Comparison of ENCODE assay signal across 1 cellular context in the genomic region with DNA sequence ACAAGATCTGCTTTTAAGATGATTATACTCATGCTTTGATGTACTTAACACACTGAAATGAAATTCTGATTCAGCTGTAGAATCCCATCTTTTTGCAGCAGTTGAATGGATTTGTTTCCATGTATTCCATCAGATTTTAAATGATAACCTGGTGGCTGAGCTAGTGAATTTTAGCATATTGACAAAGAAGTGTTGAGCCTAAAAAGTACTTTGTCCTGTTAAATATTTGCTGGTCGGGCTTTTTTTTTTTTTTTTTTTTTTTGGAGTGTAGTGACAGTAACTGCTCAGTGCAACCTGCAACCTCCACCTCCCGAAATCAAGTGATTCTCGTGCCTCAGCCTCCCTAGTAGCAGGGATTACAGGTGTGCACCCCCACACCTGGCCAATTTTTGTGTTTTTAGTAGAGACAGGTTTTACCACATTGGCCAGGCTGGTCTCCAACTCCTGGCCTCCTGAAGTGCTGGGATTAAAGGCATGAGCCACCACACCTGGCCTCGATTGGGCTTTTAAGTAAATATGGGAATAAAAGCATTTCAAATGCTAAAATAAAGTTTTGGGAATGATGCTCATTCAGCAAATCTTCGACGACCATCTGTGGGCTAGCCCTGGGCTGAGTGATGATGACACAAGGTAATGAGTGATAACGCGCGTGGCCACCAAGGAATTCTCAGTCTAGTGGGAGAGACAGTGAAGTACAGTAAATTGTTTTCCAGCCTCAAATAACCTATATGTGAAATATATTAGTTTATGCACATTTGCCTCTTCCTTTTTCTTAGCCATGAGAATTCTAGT.
TF ChIP-seq lines count a peak whose summit lies in the region.

No MANE protein-coding gene starts in this region.

TF ChIP-seq in GM23338, 12 proteins besides CTCF, POLR2A, EP300 and RAD21 (continued from another document):
- TF ChIP-seq, protein P1, sequence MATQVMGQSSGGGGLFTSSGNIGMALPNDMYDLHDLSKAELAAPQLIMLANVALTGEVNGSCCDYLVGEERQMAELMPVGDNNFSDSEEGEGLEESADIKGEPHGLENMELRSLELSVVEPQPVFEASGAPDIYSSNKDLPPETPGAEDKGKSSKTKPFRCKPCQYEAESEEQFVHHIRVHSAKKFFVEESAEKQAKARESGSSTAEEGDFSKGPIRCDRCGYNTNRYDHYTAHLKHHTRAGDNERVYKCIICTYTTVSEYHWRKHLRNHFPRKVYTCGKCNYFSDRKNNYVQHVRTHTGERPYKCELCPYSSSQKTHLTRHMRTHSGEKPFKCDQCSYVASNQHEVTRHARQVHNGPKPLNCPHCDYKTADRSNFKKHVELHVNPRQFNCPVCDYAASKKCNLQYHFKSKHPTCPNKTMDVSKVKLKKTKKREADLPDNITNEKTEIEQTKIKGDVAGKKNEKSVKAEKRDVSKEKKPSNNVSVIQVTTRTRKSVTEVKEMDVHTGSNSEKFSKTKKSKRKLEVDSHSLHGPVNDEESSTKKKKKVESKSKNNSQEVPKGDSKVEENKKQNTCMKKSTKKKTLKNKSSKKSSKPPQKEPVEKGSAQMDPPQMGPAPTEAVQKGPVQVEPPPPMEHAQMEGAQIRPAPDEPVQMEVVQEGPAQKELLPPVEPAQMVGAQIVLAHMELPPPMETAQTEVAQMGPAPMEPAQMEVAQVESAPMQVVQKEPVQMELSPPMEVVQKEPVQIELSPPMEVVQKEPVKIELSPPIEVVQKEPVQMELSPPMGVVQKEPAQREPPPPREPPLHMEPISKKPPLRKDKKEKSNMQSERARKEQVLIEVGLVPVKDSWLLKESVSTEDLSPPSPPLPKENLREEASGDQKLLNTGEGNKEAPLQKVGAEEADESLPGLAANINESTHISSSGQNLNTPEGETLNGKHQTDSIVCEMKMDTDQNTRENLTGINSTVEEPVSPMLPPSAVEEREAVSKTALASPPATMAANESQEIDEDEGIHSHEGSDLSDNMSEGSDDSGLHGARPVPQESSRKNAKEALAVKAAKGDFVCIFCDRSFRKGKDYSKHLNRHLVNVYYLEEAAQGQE (IDR thresholded peaks at IDR 0.05; ENCODE audit: unreplicated experiment): no peak
- no peak for TF ChIP-seq EZH2phosphoT487 (IDR thresholded peaks at IDR 0.05; ENCODE audit: unreplicated experiment)
- no peak for TF ChIP-seq POLR2AphosphoS5 (IDR thresholded peaks at IDR 0.05; ENCODE audit: low read depth)
- TF ChIP-seq NANOG (IDR thresholded peaks at IDR 0.05; ENCODE audit: borderline replicate concordance): no peak
- TF ChIP-seq ZNF114 (CRISPR knock-in tag; IDR thresholded peaks at IDR 0.05): no peak
- TF ChIP-seq STAT1 (IDR thresholded peaks at IDR 0.05; ENCODE audit: unreplicated experiment): no peak
- TF ChIP-seq, protein P2, sequence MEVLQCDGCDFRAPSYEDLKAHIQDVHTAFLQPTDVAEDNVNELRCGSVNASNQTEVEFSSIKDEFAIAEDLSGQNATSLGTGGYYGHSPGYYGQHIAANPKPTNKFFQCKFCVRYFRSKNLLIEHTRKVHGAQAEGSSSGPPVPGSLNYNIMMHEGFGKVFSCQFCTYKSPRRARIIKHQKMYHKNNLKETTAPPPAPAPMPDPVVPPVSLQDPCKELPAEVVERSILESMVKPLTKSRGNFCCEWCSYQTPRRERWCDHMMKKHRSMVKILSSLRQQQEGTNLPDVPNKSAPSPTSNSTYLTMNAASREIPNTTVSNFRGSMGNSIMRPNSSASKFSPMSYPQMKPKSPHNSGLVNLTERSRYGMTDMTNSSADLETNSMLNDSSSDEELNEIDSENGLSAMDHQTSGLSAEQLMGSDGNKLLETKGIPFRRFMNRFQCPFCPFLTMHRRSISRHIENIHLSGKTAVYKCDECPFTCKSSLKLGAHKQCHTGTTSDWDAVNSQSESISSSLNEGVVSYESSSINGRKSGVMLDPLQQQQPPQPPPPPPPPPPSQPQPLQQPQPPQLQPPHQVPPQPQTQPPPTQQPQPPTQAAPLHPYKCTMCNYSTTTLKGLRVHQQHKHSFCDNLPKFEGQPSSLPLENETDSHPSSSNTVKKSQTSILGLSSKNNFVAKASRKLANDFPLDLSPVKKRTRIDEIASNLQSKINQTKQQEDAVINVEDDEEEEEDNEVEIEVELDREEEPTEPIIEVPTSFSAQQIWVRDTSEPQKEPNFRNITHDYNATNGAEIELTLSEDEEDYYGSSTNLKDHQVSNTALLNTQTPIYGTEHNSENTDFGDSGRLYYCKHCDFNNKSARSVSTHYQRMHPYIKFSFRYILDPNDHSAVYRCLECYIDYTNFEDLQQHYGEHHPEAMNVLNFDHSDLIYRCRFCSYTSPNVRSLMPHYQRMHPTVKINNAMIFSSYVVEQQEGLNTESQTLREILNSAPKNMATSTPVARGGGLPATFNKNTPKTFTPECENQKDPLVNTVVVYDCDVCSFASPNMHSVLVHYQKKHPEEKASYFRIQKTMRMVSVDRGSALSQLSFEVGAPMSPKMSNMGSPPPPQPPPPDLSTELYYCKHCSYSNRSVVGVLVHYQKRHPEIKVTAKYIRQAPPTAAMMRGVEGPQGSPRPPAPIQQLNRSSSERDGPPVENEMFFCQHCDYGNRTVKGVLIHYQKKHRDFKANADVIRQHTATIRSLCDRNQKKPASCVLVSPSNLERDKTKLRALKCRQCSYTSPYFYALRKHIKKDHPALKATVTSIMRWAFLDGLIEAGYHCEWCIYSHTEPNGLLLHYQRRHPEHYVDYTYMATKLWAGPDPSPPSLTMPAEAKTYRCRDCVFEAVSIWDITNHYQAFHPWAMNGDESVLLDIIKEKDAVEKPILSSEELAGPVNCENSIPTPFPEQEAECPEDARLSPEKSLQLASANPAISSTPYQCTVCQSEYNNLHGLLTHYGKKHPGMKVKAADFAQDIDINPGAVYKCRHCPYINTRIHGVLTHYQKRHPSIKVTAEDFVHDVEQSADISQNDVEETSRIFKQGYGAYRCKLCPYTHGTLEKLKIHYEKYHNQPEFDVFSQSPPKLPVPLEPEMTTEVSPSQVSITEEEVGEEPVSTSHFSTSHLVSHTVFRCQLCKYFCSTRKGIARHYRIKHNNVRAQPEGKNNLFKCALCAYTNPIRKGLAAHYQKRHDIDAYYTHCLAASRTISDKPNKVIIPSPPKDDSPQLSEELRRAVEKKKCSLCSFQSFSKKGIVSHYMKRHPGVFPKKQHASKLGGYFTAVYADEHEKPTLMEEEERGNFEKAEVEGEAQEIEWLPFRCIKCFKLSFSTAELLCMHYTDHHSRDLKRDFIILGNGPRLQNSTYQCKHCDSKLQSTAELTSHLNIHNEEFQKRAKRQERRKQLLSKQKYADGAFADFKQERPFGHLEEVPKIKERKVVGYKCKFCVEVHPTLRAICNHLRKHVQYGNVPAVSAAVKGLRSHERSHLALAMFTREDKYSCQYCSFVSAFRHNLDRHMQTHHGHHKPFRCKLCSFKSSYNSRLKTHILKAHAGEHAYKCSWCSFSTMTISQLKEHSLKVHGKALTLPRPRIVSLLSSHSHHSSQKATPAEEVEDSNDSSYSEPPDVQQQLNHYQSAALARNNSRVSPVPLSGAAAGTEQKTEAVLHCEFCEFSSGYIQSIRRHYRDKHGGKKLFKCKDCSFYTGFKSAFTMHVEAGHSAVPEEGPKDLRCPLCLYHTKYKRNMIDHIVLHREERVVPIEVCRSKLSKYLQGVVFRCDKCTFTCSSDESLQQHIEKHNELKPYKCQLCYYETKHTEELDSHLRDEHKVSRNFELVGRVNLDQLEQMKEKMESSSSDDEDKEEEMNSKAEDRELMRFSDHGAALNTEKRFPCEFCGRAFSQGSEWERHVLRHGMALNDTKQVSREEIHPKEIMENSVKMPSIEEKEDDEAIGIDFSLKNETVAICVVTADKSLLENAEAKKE (CRISPR knock-in tag; IDR thresholded peaks at IDR 0.05): no peak
- no peak for TF ChIP-seq EZH2 (IDR thresholded peaks at IDR 0.05; ENCODE audit: low read depth, unreplicated experiment)
